Comparison of ENCODE assay signal across 1 cellular context in genomic region chr9:21251162-21251561, GRCh38.
TF ChIP-seq lines count a peak whose summit lies in the region.

No MANE protein-coding gene starts in this region.

TF ChIP-seq in WTC11, 78 proteins besides CTCF, POLR2A, EP300 and RAD21 (continued from another document):
- TF ChIP-seq FOXP4 (CRISPR knock-in tag; IDR thresholded peaks at IDR 0.05) (no peak), ZNF425 (CRISPR knock-in tag; conservative IDR thresholded peaks at IDR 0.05) (no peak), NR2C2 (CRISPR knock-in tag; IDR thresholded peaks at IDR 0.05) (no peak), MLX (CRISPR knock-in tag; IDR thresholded peaks at IDR 0.05) (no peak), SP1 (CRISPR knock-in tag; conservative IDR thresholded peaks at IDR 0.05) (no peak), JAZF1 (CRISPR knock-in tag; IDR thresholded peaks at IDR 0.05) (no peak)
